ENCODE assay signal across 14 cellular contexts in genomic region chr19:7470540-7471305, GRCh38. TPM values are rescaled to one million over a fixed set of nuclear protein-coding genes. Genes with fewer than 3 reads are reported as not detected.
DNase-seq lines count a peak whose midpoint lies in the region; ATAC-seq and TF ChIP-seq lines count a peak whose summit lies in the region.
"Had no signal": no experiment of that assay in that cellular context is flagged by ENCODE, and none has a peak within 500 bp of the region (broad histone marks: within the 10 kb centered on the region; RNA-seq: fewer than 3 reads in every experiment).

No MANE protein-coding gene starts in this region.

- no peak overlapping the region for H2AFZ ChIP-seq in osteoblast (ENCODE audit: low read length)
- H2AFZ ChIP-seq: GM23338 had no signal

- H3K27me3 ChIP-seq in body of pancreas (no peaks in the 10 kb centered on the region), osteoblast (ENCODE audit: insufficient read depth, low read length) (no peaks in the 10 kb centered on the region)

- H3K4me3 ChIP-seq in body of pancreas: no peak overlapping the region
- no peak overlapping the region for H3K4me3 ChIP-seq in osteoblast (ENCODE audit: insufficient read depth, low read length)
- H3K4me3 ChIP-seq: GM23338 had no signal

- 50 to 54% methylated on average over 15 to 30 of the region's 31 CpGs for WGBS in body of pancreas, 2 donors

- DNase-seq in activated CD4-positive, alpha-beta T cell treated with anti-CD3 and anti-CD28 coated beads, Interleukin-2, amount 10 ng/mL, durations not matched to agents 24 days and 14 days: peak; percentile 48
- no peak for DNase-seq in activated CD4-positive, alpha-beta T cell treated with anti-CD3 and anti-CD28 coated beads, Interleukin-2, amount 10 ng/mL, durations not matched to agents 7 days and 5 days
- DNase-seq in body of pancreas: peak in 3 of 4 donors; percentile 36 to 54 (median 48)
- DNase-seq in osteoblast (ENCODE audit: insufficient read length, low spot score, missing footprints): peak; percentile 58
- no peak for DNase-seq in NCI-H526 treated with DMSO at 0.1 percent for 48 hours (lab: John Stamatoyannopoulos, UW)
- no peak for DNase-seq in NCI-H1105 (lab: John Stamatoyannopoulos, UW)
- DNase-seq: CD4-positive, alpha-beta T cell; DMS79; H7 had no signal

- H3K4me1 Mint-ChIP-seq in activated CD4-positive, alpha-beta T cell treated with anti-CD3 and anti-CD28 coated beads, Interleukin-2, amount 10 ng/mL, durations not matched to agents 24 days and 14 days: no peaks in the 10 kb centered on the region
- no peaks in the 10 kb centered on the region for H3K4me1 Mint-ChIP-seq in activated CD4-positive, alpha-beta T cell treated with anti-CD3 and anti-CD28 coated beads, Interleukin-2, amount 10 ng/mL, durations not matched to agents 7 days and 5 days
- H3K4me1 Mint-ChIP-seq: GM23338 had no signal

- POLR2A ChIA-PET in activated CD4-positive, alpha-beta T cell treated with anti-CD3 and anti-CD28 coated beads, Interleukin-2, amount 10 ng/mL, durations not matched to agents 7 days and 5 days (lab: Charles Lee): no interaction called here

- intact Hi-C loops in activated CD4-positive, alpha-beta T cell treated with anti-CD3 and anti-CD28 coated beads, Interleukin-2, amount 10 ng/mL, durations not matched to agents 24 days and 14 days (cut with micrococcal nuclease): no loop called here
- intact Hi-C loops in body of pancreas (cut with DNase I): no loop called here

- no peak for TF ChIP-seq POLR2A in body of pancreas (IDR thresholded peaks at IDR 0.05)

- no peaks in the 10 kb centered on the region for H3K27me3 Mint-ChIP-seq in activated CD4-positive, alpha-beta T cell treated with anti-CD3 and anti-CD28 coated beads, Interleukin-2, amount 10 ng/mL, durations not matched to agents 24 days and 14 days
- no peaks in the 10 kb centered on the region for H3K27me3 Mint-ChIP-seq in activated CD4-positive, alpha-beta T cell treated with anti-CD3 and anti-CD28 coated beads, Interleukin-2, amount 10 ng/mL, durations not matched to agents 7 days and 5 days
- H3K27me3 Mint-ChIP-seq: CD4-positive, alpha-beta T cell had no signal

- ATAC-seq in body of pancreas (peak; percentile 36), GM19395 (IDR thresholded peaks at IDR 0.05; ENCODE audit: unreplicated experiment) (no peak), HG03039 (IDR thresholded peaks at IDR 0.05; ENCODE audit: unreplicated experiment) (no peak)
- ATAC-seq: GM23338 had no signal

- H3K36me3 ChIP-seq in body of pancreas (replicated peaks in 1 of 2; ENCODE audit: insufficient read depth in 1 of 2, low read depth in 2 of 2) (peaks cover 0 to 6% of the 10 kb centered on the region in 2 donors), osteoblast (ENCODE audit: insufficient read depth, low read length) (peaks cover 6% of the 10 kb centered on the region)

- H3K4me3 Mint-ChIP-seq in activated CD4-positive, alpha-beta T cell treated with anti-CD3 and anti-CD28 coated beads, Interleukin-2, amount 10 ng/mL, durations not matched to agents 24 days and 14 days: no peak overlapping the region
- no peak overlapping the region for H3K4me3 Mint-ChIP-seq in activated CD4-positive, alpha-beta T cell treated with anti-CD3 and anti-CD28 coated beads, Interleukin-2, amount 10 ng/mL, durations not matched to agents 7 days and 5 days
- H3K4me3 Mint-ChIP-seq: CD4-positive, alpha-beta T cell; GM23338 had no signal

- H3K27ac Mint-ChIP-seq in activated CD4-positive, alpha-beta T cell treated with anti-CD3 and anti-CD28 coated beads, Interleukin-2, amount 10 ng/mL, durations not matched to agents 24 days and 14 days: no peak overlapping the region
- no peak overlapping the region for H3K27ac Mint-ChIP-seq in activated CD4-positive, alpha-beta T cell treated with anti-CD3 and anti-CD28 coated beads, Interleukin-2, amount 10 ng/mL, durations not matched to agents 7 days and 5 days
- H3K27ac Mint-ChIP-seq: CD4-positive, alpha-beta T cell; GM23338 had no signal

- H3K36me3 Mint-ChIP-seq in activated CD4-positive, alpha-beta T cell treated with anti-CD3 and anti-CD28 coated beads, Interleukin-2, amount 10 ng/mL, durations not matched to agents 24 days and 14 days (ENCODE audit: low read depth): peaks cover 9% of the 10 kb centered on the region
- H3K36me3 Mint-ChIP-seq in activated CD4-positive, alpha-beta T cell treated with anti-CD3 and anti-CD28 coated beads, Interleukin-2, amount 10 ng/mL, durations not matched to agents 7 days and 5 days (ENCODE audit: low read depth): peaks cover 7% of the 10 kb centered on the region

- H3K9me3 ChIP-seq in body of pancreas (no peaks in the 10 kb centered on the region), osteoblast (ENCODE audit: low read depth, low read length) (no peaks in the 10 kb centered on the region)

- no peaks in the 10 kb centered on the region for H3K79me2 ChIP-seq in osteoblast (ENCODE audit: insufficient read depth, low read length)

- H3K4me1 ChIP-seq in body of pancreas (peaks cover 18% of the 10 kb centered on the region), osteoblast (ENCODE audit: insufficient read depth, low read length) (no peaks in the 10 kb centered on the region)

- TF ChIP-seq CTCF in body of pancreas (IDR thresholded peaks at IDR 0.05) (no peak), osteoblast (IDR thresholded peaks at IDR 0.05; ENCODE audit: extremely low read depth, low read depth, low read length) (no peak)

- peaks cover 5% of the 10 kb centered on the region for H4K20me1 ChIP-seq in osteoblast (ENCODE audit: insufficient read depth, low read length)

- CTCF ChIA-PET in activated CD4-positive, alpha-beta T cell treated with anti-CD3 and anti-CD28 coated beads, Interleukin-2, amount 10 ng/mL, durations not matched to agents 7 days and 5 days (lab: Charles Lee): interaction anchor here (0.6 kb wide), 1 partner anchor 24 kb away, joined by 3 read pairs; no protein-coding TSS in a partner anchor

- H3K9me3 Mint-ChIP-seq in activated CD4-positive, alpha-beta T cell treated with anti-CD3 and anti-CD28 coated beads, Interleukin-2, amount 10 ng/mL, durations not matched to agents 24 days and 14 days: no peaks in the 10 kb centered on the region
- H3K9me3 Mint-ChIP-seq in activated CD4-positive, alpha-beta T cell treated with anti-CD3 and anti-CD28 coated beads, Interleukin-2, amount 10 ng/mL, durations not matched to agents 7 days and 5 days: no peaks in the 10 kb centered on the region
- H3K9me3 Mint-ChIP-seq: CD4-positive, alpha-beta T cell; GM23338 had no signal

- H3K4me2 ChIP-seq in osteoblast (ENCODE audit: insufficient read depth, low read length): no peak overlapping the region
- H3K4me2 ChIP-seq: GM23338 had no signal

- H3K27ac ChIP-seq in body of pancreas (peak overlapping the region in 1 of 4 donors; percentile 55), osteoblast (ENCODE audit: low read depth, low read length) (no peak overlapping the region)
- H3K27ac ChIP-seq: 22Rv1 had no signal

RNA-seq across cellular contexts. Expression of gene PEX11G, which starts 18.1 kb away (rescaled TPM):
- 1.1 and 1.2 TPM in 2 replicates for total RNA-seq in activated CD4-positive, alpha-beta T cell treated with anti-CD3 and anti-CD28 coated beads, Interleukin-2, amount 10 ng/mL, durations not matched to agents 24 days and 14 days
- total RNA-seq in activated CD4-positive, alpha-beta T cell treated with anti-CD3 and anti-CD28 coated beads, Interleukin-2, amount 10 ng/mL, durations not matched to agents 7 days and 5 days: under 1 TPM; 0.46 to 0.67 TPM
- 1 to 10 TPM; 3.9 to 7.6 TPM for total RNA-seq in body of pancreas
- total RNA-seq in osteoblast: 2.9 and 4.1 TPM in 2 replicates
- total RNA-seq: CD4-positive, alpha-beta T cell; HT1080 had no signal

RNA-seq across cellular contexts. Expression of gene ZNF358, which starts 45.2 kb away (rescaled TPM):
- 5.1 and 5.7 TPM in 2 replicates for total RNA-seq in activated CD4-positive, alpha-beta T cell treated with anti-CD3 and anti-CD28 coated beads, Interleukin-2, amount 10 ng/mL, durations not matched to agents 24 days and 14 days
- 1 to 10 TPM; 6.5 to 6.7 TPM for total RNA-seq in activated CD4-positive, alpha-beta T cell treated with anti-CD3 and anti-CD28 coated beads, Interleukin-2, amount 10 ng/mL, durations not matched to agents 7 days and 5 days
- 10 to 100 TPM; 40.2 to 93.6 TPM for total RNA-seq in body of pancreas
- total RNA-seq in osteoblast: 25.0 and 26.1 TPM in 2 replicates

RNA-seq across cellular contexts. Expression of gene MCOLN1, which starts 51.7 kb away (rescaled TPM):
- total RNA-seq in activated CD4-positive, alpha-beta T cell treated with anti-CD3 and anti-CD28 coated beads, Interleukin-2, amount 10 ng/mL, durations not matched to agents 24 days and 14 days: 13.3 and 13.7 TPM in 2 replicates
- 10 to 100 TPM; 13.2 to 14.8 TPM for total RNA-seq in activated CD4-positive, alpha-beta T cell treated with anti-CD3 and anti-CD28 coated beads, Interleukin-2, amount 10 ng/mL, durations not matched to agents 7 days and 5 days
- total RNA-seq in body of pancreas: 10 to 100 TPM; 10.6 to 11.9 TPM
- total RNA-seq in osteoblast: 16.6 and 21.2 TPM in 2 replicates

Comparison
In these comparisons a context has a peak if more than half of its experiments do, and no peak if none do; other contexts are left out.
1. DNase-seq: peak in activated CD4-positive, alpha-beta T cell treated with anti-CD3 and anti-CD28 coated beads, Interleukin-2, amount 10 ng/mL, durations not matched to agents 24 days and 14 days (single experiment), body of pancreas (3 of 4) and osteoblast (single experiment); none in activated CD4-positive, alpha-beta T cell treated with anti-CD3 and anti-CD28 coated beads, Interleukin-2, amount 10 ng/mL, durations not matched to agents 7 days and 5 days (single experiment), NCI-H526 treated with DMSO at 0.1 percent for 48 hours (single experiment) and NCI-H1105 (single experiment).